Comparison of ENCODE assay signal across 10 cellular contexts in the genomic region with DNA sequence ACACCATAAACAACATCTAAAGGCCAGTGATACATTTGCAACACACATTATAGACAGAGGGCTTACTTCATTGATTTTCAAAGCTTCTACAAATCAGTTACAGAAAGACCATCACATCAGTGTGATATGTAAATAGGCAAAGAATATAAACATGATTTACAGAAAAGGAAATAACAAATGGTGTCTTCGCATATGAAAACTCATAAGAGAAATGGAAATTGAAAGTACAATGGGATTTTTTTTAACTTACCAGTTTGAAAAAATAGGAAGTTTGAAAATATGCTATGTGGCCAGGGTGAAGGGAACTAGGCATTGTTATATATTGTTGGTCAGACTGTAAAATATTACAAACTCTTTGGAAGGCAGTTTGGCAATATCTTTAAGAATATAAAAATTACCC. TPM values are rescaled to one million over a fixed set of nuclear protein-coding genes. Genes with fewer than 3 reads are reported as not detected.
A peak's percentile ranks its signal among the peaks of the same experiment; 100 is the strongest.
DNase-seq lines count a peak whose midpoint lies in the region; ATAC-seq and TF ChIP-seq lines count a peak whose summit lies in the region.
"Had no signal": no experiment of that assay in that cellular context is flagged by ENCODE, and none has a peak within 500 bp of the region (broad histone marks: within the 10 kb centered on the region; RNA-seq: fewer than 3 reads in every experiment).

No MANE protein-coding gene starts in this region.

- H3K27me3 Mint-ChIP-seq in activated naive CD8-positive, alpha-beta T cell treated with anti-CD3 and anti-CD28 coated beads, Interleukin-2, amount 10 ng/mL, durations not matched to agents 7 days and 5 days: no peaks in the 10 kb centered on the region
- H3K27me3 Mint-ChIP-seq in activated naive CD8-positive, alpha-beta T cell treated with anti-CD3 and anti-CD28 coated beads for 36 hours: no peaks in the 10 kb centered on the region
- H3K27me3 Mint-ChIP-seq in IgD-negative memory B cell: no peaks in the 10 kb centered on the region
- no peaks in the 10 kb centered on the region for H3K27me3 Mint-ChIP-seq in stimulated activated naive CD8-positive, alpha-beta T cell treated with anti-CD3 and anti-CD28 coated beads, Interleukin-15, amount 100 ng/mL, for 72 hours

- peaks cover 8% of the 10 kb centered on the region for H3K4me1 Mint-ChIP-seq in activated naive CD8-positive, alpha-beta T cell treated with anti-CD3 and anti-CD28 coated beads, Interleukin-2, amount 10 ng/mL, durations not matched to agents 7 days and 5 days
- peaks cover 8% of the 10 kb centered on the region for H3K4me1 Mint-ChIP-seq in activated naive CD8-positive, alpha-beta T cell treated with anti-CD3 and anti-CD28 coated beads for 36 hours
- H3K4me1 Mint-ChIP-seq in IgD-negative memory B cell: peaks cover 10 to 18% (median 13%) of the 10 kb centered on the region in 3 donors
- H3K4me1 Mint-ChIP-seq in stimulated activated naive CD8-positive, alpha-beta T cell treated with anti-CD3 and anti-CD28 coated beads, Interleukin-15, amount 100 ng/mL, for 72 hours: peaks cover 16% of the 10 kb centered on the region

- H3K9me3 Mint-ChIP-seq in activated naive CD8-positive, alpha-beta T cell treated with anti-CD3 and anti-CD28 coated beads, Interleukin-2, amount 10 ng/mL, durations not matched to agents 7 days and 5 days: no peaks in the 10 kb centered on the region
- H3K9me3 Mint-ChIP-seq in activated naive CD8-positive, alpha-beta T cell treated with anti-CD3 and anti-CD28 coated beads for 36 hours: no peaks in the 10 kb centered on the region
- no peaks in the 10 kb centered on the region for H3K9me3 Mint-ChIP-seq in IgD-negative memory B cell
- H3K9me3 Mint-ChIP-seq in stimulated activated naive CD8-positive, alpha-beta T cell treated with anti-CD3 and anti-CD28 coated beads, Interleukin-15, amount 100 ng/mL, for 72 hours: no peaks in the 10 kb centered on the region

- H3K36me3 Mint-ChIP-seq in activated naive CD8-positive, alpha-beta T cell treated with anti-CD3 and anti-CD28 coated beads, Interleukin-2, amount 10 ng/mL, durations not matched to agents 7 days and 5 days: peaks cover 31% of the 10 kb centered on the region
- H3K36me3 Mint-ChIP-seq in activated naive CD8-positive, alpha-beta T cell treated with anti-CD3 and anti-CD28 coated beads for 36 hours: peaks cover 19% of the 10 kb centered on the region
- H3K36me3 Mint-ChIP-seq in IgD-negative memory B cell: peaks cover 8% of the 10 kb centered on the region

- H3K27ac Mint-ChIP-seq in activated naive CD8-positive, alpha-beta T cell treated with anti-CD3 and anti-CD28 coated beads, Interleukin-2, amount 10 ng/mL, durations not matched to agents 7 days and 5 days: peak overlapping the region; percentile 23
- no peak overlapping the region for H3K27ac Mint-ChIP-seq in activated naive CD8-positive, alpha-beta T cell treated with anti-CD3 and anti-CD28 coated beads for 36 hours
- H3K27ac Mint-ChIP-seq in IgD-negative memory B cell: peak overlapping the region; percentile 32 to 80 (median 62)
- peak overlapping the region; percentile 48 to 88 for H3K27ac Mint-ChIP-seq in stimulated activated naive CD8-positive, alpha-beta T cell treated with anti-CD3 and anti-CD28 coated beads, Interleukin-15, amount 100 ng/mL, for 72 hours

- POLR2A ChIA-PET in activated naive CD8-positive, alpha-beta T cell treated with anti-CD3 and anti-CD28 coated beads, Interleukin-2, amount 10 ng/mL, durations not matched to agents 7 days and 5 days (lab: Charles Lee): interaction anchor here (3.1 kb wide), 1 partner anchor 28 kb away, joined by 9 read pairs; the partner anchor contains the start of gene SEC23IP

- H3K4me3 ChIP-seq in coronary artery: no peak overlapping the region

- ATAC-seq in activated naive CD8-positive, alpha-beta T cell treated with anti-CD3 and anti-CD28 coated beads, Interleukin-2, amount 10 ng/mL, durations not matched to agents 7 days and 5 days (ENCODE audit: low read depth): no peak
- peak; percentile 67 for ATAC-seq in GM21515 (IDR thresholded peaks at IDR 0.05; ENCODE audit: unreplicated experiment)
- ATAC-seq in stimulated activated naive CD8-positive, alpha-beta T cell treated with anti-CD3 and anti-CD28 coated beads, Interleukin-15, amount 100 ng/mL, for 72 hours: no peak

- no peak for DNase-seq in activated naive CD8-positive, alpha-beta T cell treated with anti-CD3 and anti-CD28 coated beads, Interleukin-2, amount 10 ng/mL, durations not matched to agents 7 days and 5 days
- DNase-seq in activated naive CD8-positive, alpha-beta T cell treated with anti-CD3 and anti-CD28 coated beads for 36 hours: no peak
- DNase-seq in stimulated activated naive CD8-positive, alpha-beta T cell treated with anti-CD3 and anti-CD28 coated beads, Interleukin-15, amount 100 ng/mL, for 72 hours: no peak
- no peak for DNase-seq in NCI-H146 treated with DMSO at 0.1 percent for 48 hours (lab: John Stamatoyannopoulos, UW; ENCODE audit: unreplicated experiment)
- no peak for DNase-seq in coronary artery (ENCODE audit: low spot score)
- DNase-seq in 8988T: no peak
- DNase-seq: activated T-cell treated with anti-CD3 and anti-CD28 coated beads for 4 hours, NCI-H2171 had no signal

- no peak for TF ChIP-seq CTCF in coronary artery (IDR thresholded peaks at IDR 0.05)

- H3K4me3 Mint-ChIP-seq in activated naive CD8-positive, alpha-beta T cell treated with anti-CD3 and anti-CD28 coated beads, Interleukin-2, amount 10 ng/mL, durations not matched to agents 7 days and 5 days: no peak overlapping the region
- no peak overlapping the region for H3K4me3 Mint-ChIP-seq in activated naive CD8-positive, alpha-beta T cell treated with anti-CD3 and anti-CD28 coated beads for 36 hours
- peak overlapping the region in 2 of 4 donors; percentile 44 to 64 for H3K4me3 Mint-ChIP-seq in IgD-negative memory B cell
- H3K4me3 Mint-ChIP-seq in stimulated activated naive CD8-positive, alpha-beta T cell treated with anti-CD3 and anti-CD28 coated beads, Interleukin-15, amount 100 ng/mL, for 72 hours: no peak overlapping the region

- H3K27ac ChIP-seq in coronary artery: no peak overlapping the region

RNA-seq across cellular contexts. Expression of gene SEC23IP, which starts 27.3 kb away (rescaled TPM):
- 10 to 100 TPM; 50.5 to 64.2 TPM for total RNA-seq in activated naive CD8-positive, alpha-beta T cell treated with anti-CD3 and anti-CD28 coated beads, Interleukin-2, amount 10 ng/mL, durations not matched to agents 7 days and 5 days
- total RNA-seq in activated naive CD8-positive, alpha-beta T cell treated with anti-CD3 and anti-CD28 coated beads for 36 hours: 10 to 100 TPM; 79.8 to 88.6 TPM
- polyA plus RNA-seq in IgD-negative memory B cell: 42.4 TPM

RNA-seq across cellular contexts. Expression of gene MCMBP, which starts 47.2 kb away (rescaled TPM):
- total RNA-seq in activated naive CD8-positive, alpha-beta T cell treated with anti-CD3 and anti-CD28 coated beads, Interleukin-2, amount 10 ng/mL, durations not matched to agents 7 days and 5 days: 10 to 100 TPM; 75.5 TPM
- total RNA-seq in activated naive CD8-positive, alpha-beta T cell treated with anti-CD3 and anti-CD28 coated beads for 36 hours: 100 to 1,000 TPM; 120 to 121 TPM
- 33.9 TPM for polyA plus RNA-seq in IgD-negative memory B cell
